ENCODE assay signal across 1 cellular context in genomic region chr1:184051485-184052193, GRCh38.
TF ChIP-seq lines count a peak whose summit lies in the region.

Gene TSEN15, plus strand, starts transcription at chr1:184051730. Its CDS starts 26 bp downstream, at chr1:184051756.

TF ChIP-seq in SK-N-SH, 30 proteins besides CTCF, POLR2A, EP300 and RAD21 (continued from another document):
- TF ChIP-seq IRF3 (IDR thresholded peaks at IDR 0.05; ENCODE audit: low read depth, low read length) (no peak), RCOR1 (IDR thresholded peaks at IDR 0.05; ENCODE audit: low read length) (no peak), POLR2AphosphoS5 (IDR thresholded peaks at IDR 0.05; ENCODE audit: low read depth, low read length) (peak; percentile 80; the same call in 1 of the 2 replicates), RXRA (IDR thresholded peaks at IDR 0.05; ENCODE audit: borderline replicate concordance, low read depth) (no peak), EZH2phosphoT487 (IDR thresholded peaks at IDR 0.05; ENCODE audit: borderline replicate concordance, low read depth) (no peak), GABPA (IDR thresholded peaks at IDR 0.05; ENCODE audit: low read depth) (peak; percentile 61), FOXM1 (IDR thresholded peaks at IDR 0.05; ENCODE audit: low read depth) (no peak), FOXJ3 (CRISPR knock-in tag; IDR thresholded peaks at IDR 0.05) (no peak), MXI1 (IDR thresholded peaks at IDR 0.05; ENCODE audit: low read depth, low read length) (peak; percentile 81), SMC3 (IDR thresholded peaks at IDR 0.05; ENCODE audit: low read depth, low read length) (peak; percentile 21), TEAD4 (IDR thresholded peaks at IDR 0.05; ENCODE audit: borderline replicate concordance, insufficient read depth) (no peak), YY1 (IDR thresholded peaks at IDR 0.05; ENCODE audit: low read depth) (peak; percentile 81), ELF1 (IDR thresholded peaks at IDR 0.05) (no peak), RFX5 (IDR thresholded peaks at IDR 0.05; ENCODE audit: low read length) (no peak), USF2 (IDR thresholded peaks at IDR 0.05; ENCODE audit: borderline replicate concordance, low read depth, low read length) (no peak), PBX3 (IDR thresholded peaks at IDR 0.05) (no peak; the same call in 1 of the 2 replicates), TCF12 (IDR thresholded peaks at IDR 0.05) (peak; percentile 43; the same call in 1 of the 2 replicates), ZBTB33 (IDR thresholded peaks at IDR 0.05; ENCODE audit: borderline replicate concordance, low read depth) (no peak)
